24 cellular contexts compared by ENCODE assay signal in the genomic region with DNA sequence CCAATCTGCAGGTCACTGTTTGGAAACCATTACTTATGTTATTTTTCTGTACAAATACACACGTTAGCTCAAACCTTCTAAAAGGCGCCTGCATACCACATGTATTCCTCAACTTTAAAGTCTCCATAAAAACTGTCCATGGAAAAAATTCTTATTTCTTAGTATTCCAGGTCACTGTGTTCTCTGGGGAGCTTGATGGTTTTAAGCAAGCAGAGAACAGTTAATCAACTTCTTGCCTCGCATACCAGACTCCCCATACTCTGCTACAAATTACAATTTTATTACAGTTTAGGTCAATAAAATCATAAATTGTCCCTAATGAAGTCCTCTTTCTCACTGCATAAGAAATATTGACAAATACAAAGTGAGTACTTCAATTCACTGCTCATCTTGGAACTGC.
"Had no signal": no experiment of that assay in that cellular context is flagged by ENCODE, and none has a peak within 500 bp of the region (broad histone marks: within the 10 kb centered on the region; RNA-seq: fewer than 3 reads in every experiment).

No MANE protein-coding gene starts in this region.

- H3K36me3 Mint-ChIP-seq: natural killer cell treated with Interleukin-12 subunit alpha and Interleukin-12 subunit beta and Interleukin-15 and Interleukin-18, amount 100 ng/mL, for 72 hours; type B pancreatic cell had no signal

- H3K27ac ChIP-seq: gastroesophageal sphincter, pancreas, stomach had no signal

- DNase-seq: effector memory CD8-positive, alpha-beta T cell; erythroblast; glutamatergic neuron; immature natural killer cell; kidney; left cardiac atrium; left ventricle myocardium superior; mesenchymal stem cell; midbrain; occipital lobe; pancreas; right cardiac atrium; small intestine; stimulated activated CD4-positive, alpha-beta T cell treated with anti-CD3 and anti-CD28 coated beads, Interleukin-12 subunit alpha, Interleukin-12 subunit beta, amount 100 ng/mL, for 4 hours; stimulated activated naive CD4-positive, alpha-beta T cell; stomach; substantia nigra had no signal

- H3K9me3 Mint-ChIP-seq: dendritic cell treated with granulocyte-macrophage colony-stimulating factor and Interleukin-4, amounts not matched to agents 40 ng/mL and 50 ng/mL, for 4 days; effector memory CD8-positive, alpha-beta T cell; natural killer cell treated with Interleukin-12 subunit alpha and Interleukin-12 subunit beta and Interleukin-15 and Interleukin-18, amount 100 ng/mL, for 72 hours; type B pancreatic cell had no signal

- H3K27me3 ChIP-seq: gastroesophageal sphincter, pancreas, stomach had no signal

- H3K4me1 ChIP-seq: gastroesophageal sphincter had no signal

- H3K4me3 ChIP-seq: gastroesophageal sphincter, lung, pancreas, stomach, thoracic aorta had no signal

- H3K27ac Mint-ChIP-seq: dendritic cell treated with granulocyte-macrophage colony-stimulating factor and Interleukin-4, amounts not matched to agents 40 ng/mL and 50 ng/mL, for 4 days; effector memory CD8-positive, alpha-beta T cell; immature natural killer cell; natural killer cell treated with Interleukin-12 subunit alpha and Interleukin-12 subunit beta and Interleukin-15 and Interleukin-18, amount 100 ng/mL, for 72 hours; progenitor cell of endocrine pancreas; type B pancreatic cell had no signal

- H3K4me3 Mint-ChIP-seq: dendritic cell treated with granulocyte-macrophage colony-stimulating factor and Interleukin-4, amounts not matched to agents 40 ng/mL and 50 ng/mL, for 4 days; effector memory CD8-positive, alpha-beta T cell; immature natural killer cell; natural killer cell treated with Interleukin-12 subunit alpha and Interleukin-12 subunit beta and Interleukin-15 and Interleukin-18, amount 100 ng/mL, for 72 hours; type B pancreatic cell had no signal

- H3K36me3 ChIP-seq: pancreas, stomach, thoracic aorta had no signal

- ATAC-seq: effector memory CD8-positive, alpha-beta T cell; gastroesophageal sphincter; left cardiac atrium; left ventricle myocardium superior; natural killer cell treated with Interleukin-12 subunit alpha and Interleukin-12 subunit beta and Interleukin-15 and Interleukin-18, amount 100 ng/mL, for 72 hours; pancreas; right cardiac atrium had no signal

- H3K27me3 Mint-ChIP-seq: dendritic cell treated with granulocyte-macrophage colony-stimulating factor and Interleukin-4, amounts not matched to agents 40 ng/mL and 50 ng/mL, for 4 days; effector memory CD8-positive, alpha-beta T cell; natural killer cell treated with Interleukin-12 subunit alpha and Interleukin-12 subunit beta and Interleukin-15 and Interleukin-18, amount 100 ng/mL, for 72 hours; progenitor cell of endocrine pancreas; type B pancreatic cell had no signal

- H3K9me3 ChIP-seq: gastroesophageal sphincter, pancreas, stomach, thoracic aorta had no signal
